In the genomic region with DNA sequence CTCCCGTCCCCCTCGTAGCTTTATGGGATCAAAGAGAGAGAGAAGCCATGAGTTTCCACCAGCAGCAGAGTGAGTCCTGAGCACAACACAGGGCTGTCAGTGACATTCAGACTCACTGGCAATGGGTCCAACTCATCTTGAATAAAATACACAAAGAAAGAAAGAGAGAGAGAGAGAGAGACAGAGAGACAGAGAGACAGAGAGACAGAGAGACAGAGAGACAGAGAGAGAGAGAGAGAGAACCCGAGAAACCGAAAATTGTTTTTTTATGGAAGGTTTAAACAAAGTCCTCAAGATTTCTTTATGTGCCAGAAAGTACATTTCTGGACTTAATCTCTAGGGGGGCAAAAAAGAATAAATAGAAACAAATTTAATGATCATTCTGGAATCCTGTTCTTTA, we compare ENCODE assay signal across 3 cellular contexts.
"Had no signal": no experiment of that assay in that cellular context is flagged by ENCODE, and none has a peak within 500 bp of the region (broad histone marks: within the 10 kb centered on the region; RNA-seq: fewer than 3 reads in every experiment).

No MANE protein-coding gene starts in this region.

- DNase-seq: GDM1, GF-D8 had no signal

- H3K4me3 ChIP-seq: GM12878 had no signal

- ATAC-seq: GM12878 had no signal
